9 cellular contexts compared by ENCODE assay signal in the genomic region with DNA sequence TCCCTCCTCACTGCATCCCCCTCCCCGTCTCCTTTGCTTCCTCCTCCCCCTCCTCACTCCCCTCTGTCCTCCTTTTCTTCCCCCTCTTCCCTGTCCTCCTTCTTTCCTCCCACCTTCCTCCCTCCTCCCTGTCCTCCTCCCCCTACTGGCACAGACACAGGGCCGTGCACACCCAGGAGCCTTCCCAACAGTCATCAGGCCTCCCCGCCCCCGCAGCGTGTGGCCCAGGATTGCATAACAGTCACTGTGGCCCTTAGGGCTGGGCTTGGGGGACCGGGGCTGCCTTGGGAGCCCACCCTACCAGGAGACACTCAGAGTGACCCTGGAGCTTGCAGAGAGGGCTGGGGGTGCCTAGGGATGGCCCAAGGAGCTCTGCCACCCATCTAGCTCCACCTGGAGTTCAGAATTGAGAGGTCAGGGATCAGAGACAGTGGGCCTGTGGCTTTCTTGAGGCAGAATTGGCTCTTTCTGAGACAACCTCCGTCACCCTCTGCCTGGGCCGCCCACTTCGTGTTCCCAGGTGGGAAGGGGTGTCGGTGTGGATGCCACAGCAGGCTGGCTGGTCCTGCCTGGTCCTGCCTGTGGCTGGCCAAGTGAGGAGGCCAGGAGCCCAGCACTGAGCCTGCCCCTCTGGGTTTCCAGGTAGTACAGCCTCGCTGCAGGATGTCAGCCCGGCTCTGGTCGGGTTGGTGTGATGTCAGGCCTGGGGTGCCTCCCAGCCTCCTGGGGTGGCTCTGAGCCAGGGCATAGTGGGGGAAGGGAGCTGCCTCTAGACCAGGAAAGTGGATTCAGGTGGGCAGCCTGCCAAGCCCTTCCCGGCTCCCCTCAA. TPM values are rescaled to one million over a fixed set of nuclear protein-coding genes. Genes with fewer than 3 reads are reported as not detected.
A peak's percentile ranks its signal among the peaks of the same experiment; 100 is the strongest.
DNase-seq lines count a peak whose midpoint lies in the region; ATAC-seq, FAIRE-seq and TF ChIP-seq lines count a peak whose summit lies in the region.
"Had no signal": no experiment of that assay in that cellular context is flagged by ENCODE, and none has a peak within 500 bp of the region (broad histone marks: within the 10 kb centered on the region; RNA-seq: fewer than 3 reads in every experiment).

No MANE protein-coding gene starts in this region.

- H3K9me3 ChIP-seq in A549 (no peaks in the 10 kb centered on the region), kidney (ENCODE audit: control insufficient read depth in 1 of 2, low read length in 2 of 2) (no peaks in the 10 kb centered on the region)

- H3K27me3 Mint-ChIP-seq in effector memory CD8-positive, alpha-beta T cell: no peaks in the 10 kb centered on the region

- peak; percentile 19 to 24; a peak in 3 of 6 replicates for ATAC-seq in A549
- peak; percentile 48 for ATAC-seq in GM21723 (IDR thresholded peaks at IDR 0.05; ENCODE audit: unreplicated experiment)
- ATAC-seq in effector memory CD8-positive, alpha-beta T cell (replicated peaks): no peak

- 81% methylated on average over 5 of the region's 14 CpGs for WGBS in A549 (ENCODE audit: missing lambda C conversion rate)

- no peak for TF ChIP-seq EP300 in A549 (IDR thresholded peaks at IDR 0.05)

- intact Hi-C loops in kidney (cut with DNase I): loop anchor here (10.0 kb wide), 1 partner anchor 78 kb away; no protein-coding TSS in a partner anchor

- no peaks in the 10 kb centered on the region for H3K4me1 Mint-ChIP-seq in effector memory CD8-positive, alpha-beta T cell (ENCODE audit: low read depth in 2 of 2)

- no peaks in the 10 kb centered on the region for H3K9me3 Mint-ChIP-seq in effector memory CD8-positive, alpha-beta T cell
- H3K9me3 Mint-ChIP-seq: activated naive CD4-positive, alpha-beta T cell treated with anti-CD3 and anti-CD28 coated beads, Interleukin-2, amount 10 ng/mL, durations not matched to agents 7 days and 5 days had no signal

- no peak overlapping the region for H3K4me3 ChIP-seq in A549
- no peak overlapping the region for H3K4me3 ChIP-seq in kidney (ENCODE audit: low read length in 2 of 2)

- FAIRE-seq in A549 (lab: Jason Lieb, UNC): no peak
- no peak for FAIRE-seq in kidney (lab: Jason Lieb, UNC)

- no peak overlapping the region for H3K4me3 Mint-ChIP-seq in effector memory CD8-positive, alpha-beta T cell
- H3K4me3 Mint-ChIP-seq: activated naive CD4-positive, alpha-beta T cell treated with anti-CD3 and anti-CD28 coated beads, Interleukin-2, amount 10 ng/mL, durations not matched to agents 7 days and 5 days had no signal

- no peaks in the 10 kb centered on the region for H3K36me3 ChIP-seq in kidney (ENCODE audit: control insufficient read depth in 1 of 2, insufficient read depth in 2 of 2, low read length in 2 of 2)

- TF ChIP-seq CTCF in A549 (IDR thresholded peaks at IDR 0.05) (no peak), kidney (IDR thresholded peaks at IDR 0.05; ENCODE audit: borderline replicate concordance, extremely low read depth, insufficient read depth) (no peak)

- H3K27ac ChIP-seq in A549: peak overlapping the region in 1 of 2 experiments; percentile 46; a peak in 1 of 6 replicates
- H3K27ac ChIP-seq in kidney (ENCODE audit: low read depth in 2 of 2, low read length in 2 of 2): no peak overlapping the region

- peak; percentile 7; the same call in 1 of the 2 replicates for TF ChIP-seq POLR2A in A549 (IDR thresholded peaks at IDR 0.05; ENCODE audit: low read length)

- no peak for TF ChIP-seq RAD21 in A549 (conservative IDR thresholded peaks at IDR 0.05 in 1 of 2, IDR thresholded peaks at IDR 0.05 in 1 of 2)

- H3K4me2 ChIP-seq in A549: no peak overlapping the region

- no peak overlapping the region for H3K27ac Mint-ChIP-seq in effector memory CD8-positive, alpha-beta T cell
- H3K27ac Mint-ChIP-seq: activated naive CD4-positive, alpha-beta T cell treated with anti-CD3 and anti-CD28 coated beads, Interleukin-2, amount 10 ng/mL, durations not matched to agents 7 days and 5 days had no signal

- DNase-seq in A549 (ENCODE audit: low read depth in 1 of 2, low spot score in 1 of 2) (no peak), SIG-M5 (lab: John Stamatoyannopoulos, UW) (peak; percentile 13), kidney (peak; percentile 82), NCI-H2196 (lab: John Stamatoyannopoulos, UW; ENCODE audit: unreplicated experiment) (no peak)
- no peak for DNase-seq in stimulated activated CD8-positive, alpha-beta memory T cell treated with anti-CD3 and anti-CD28 coated beads, Interleukin-4, amount 100 ng/mL, for 48 hours
- DNase-seq in effector memory CD8-positive, alpha-beta T cell: no peak
- DNase-seq in stimulated activated naive CD4-positive, alpha-beta T cell treated with Interleukin-2 at 50 U/mL for 16 hours (lab: John Stamatoyannopoulos, UW): no peak
- DNase-seq: activated naive CD4-positive, alpha-beta T cell treated with anti-CD3 and anti-CD28 coated beads, Interleukin-2, amount 10 ng/mL, durations not matched to agents 7 days and 5 days had no signal

- POLR2A ChIA-PET in A549 (lab: Yijun Ruan, JAX): interaction anchor here (0.5 kb wide), 1 partner anchor 261 kb away, joined by 6 read pairs; no protein-coding TSS in a partner anchor

- H3K4me1 ChIP-seq in A549 (peaks cover 21% of the 10 kb centered on the region), kidney (ENCODE audit: control insufficient read depth in 1 of 2, insufficient read depth in 1 of 2, low read depth in 1 of 2, low read length in 2 of 2) (peaks cover 0 to 3% of the 10 kb centered on the region in 2 donors)

- no peaks in the 10 kb centered on the region for H3K36me3 Mint-ChIP-seq in effector memory CD8-positive, alpha-beta T cell (ENCODE audit: insufficient read depth)
- H3K36me3 Mint-ChIP-seq: activated naive CD4-positive, alpha-beta T cell treated with anti-CD3 and anti-CD28 coated beads, Interleukin-2, amount 10 ng/mL, durations not matched to agents 7 days and 5 days had no signal

- no peak overlapping the region for H3K9ac ChIP-seq in kidney (ENCODE audit: low read length in 2 of 2)

- CTCF ChIA-PET in A549 (lab: Yijun Ruan, JAX): interaction anchor here (0.6 to 2.4 kb wide), 5 partner anchors 9 to 78 kb away, joined by 3 to 8 read pairs (median 3); no protein-coding TSS in a partner anchor

TF ChIP-seq in A549, 52 proteins besides CTCF, POLR2A, EP300 and RAD21:
- peak in 1 of 2 experiments; percentile 58; a peak in 2 of 4 replicates for TF ChIP-seq CEBPB (IDR thresholded peaks at IDR 0.05)
- TF ChIP-seq, protein P1, sequence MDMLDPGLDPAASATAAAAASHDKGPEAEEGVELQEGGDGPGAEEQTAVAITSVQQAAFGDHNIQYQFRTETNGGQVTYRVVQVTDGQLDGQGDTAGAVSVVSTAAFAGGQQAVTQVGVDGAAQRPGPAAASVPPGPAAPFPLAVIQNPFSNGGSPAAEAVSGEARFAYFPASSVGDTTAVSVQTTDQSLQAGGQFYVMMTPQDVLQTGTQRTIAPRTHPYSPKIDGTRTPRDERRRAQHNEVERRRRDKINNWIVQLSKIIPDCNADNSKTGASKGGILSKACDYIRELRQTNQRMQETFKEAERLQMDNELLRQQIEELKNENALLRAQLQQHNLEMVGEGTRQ (IDR thresholded peaks at IDR 0.05): no peak
- no peak for TF ChIP-seq ESRRA (IDR thresholded peaks at IDR 0.05; ENCODE audit: borderline replicate concordance, low read length)
- TF ChIP-seq TFCP2L1 (CRISPR knock-in tag; IDR thresholded peaks at IDR 0.05): no peak

RNA-seq across cellular contexts. Expression of gene SPI1, which starts 1.6 kb away (rescaled TPM):
- polyA plus RNA-seq in A549 (2011; rRNA removed) (not detected in 2 replicates), A549 (2017; fragmentation: RNase III; extraction: RNeasy Plus Mini Kit Qiagen cat#74134 plus additional on column Dnase treatment) (0.07 to 0.21 TPM (median 0.14 TPM) in 3 replicates), kidney (ENCODE audit: insufficient read depth, low read depth, low replicate concordance) (7.3 TPM)
- polyA plus RNA-seq in A549 (2012; cell fraction: cytosol; rRNA removed): 0.07 and 0.09 TPM in 2 replicates
- polyA plus RNA-seq in A549 (2012; cell fraction: nucleus; rRNA removed): 0.28 TPM in 1 of 2 replicates, not detected in the other
- polyA minus RNA-seq in A549 (2011; rRNA and poly(A)+ RNA removed): not detected in 2 replicates
- 39.8 TPM for total RNA-seq in kidney

RNA-seq across cellular contexts. Expression of gene MYBPC3, which starts 24.3 kb away (rescaled TPM):
- polyA plus RNA-seq in A549 (2011; rRNA removed) (0.06 and 0.07 TPM in 2 replicates), A549 (2017; fragmentation: RNase III; extraction: RNeasy Plus Mini Kit Qiagen cat#74134 plus additional on column Dnase treatment) (0.04 to 0.07 TPM (median 0.05 TPM) in 3 replicates), kidney (ENCODE audit: insufficient read depth, low read depth, low replicate concordance) (0.52 TPM)
- polyA plus RNA-seq in A549 (2012; cell fraction: cytosol; rRNA removed): 0.06 and 0.07 TPM in 2 replicates
- polyA plus RNA-seq in A549 (2012; cell fraction: nucleus; rRNA removed): 0.17 and 0.19 TPM in 2 replicates
- 0.05 TPM in 1 of 2 replicates, not detected in the other for polyA minus RNA-seq in A549 (2011; rRNA and poly(A)+ RNA removed)
- total RNA-seq in kidney: 0.19 TPM

RNA-seq across cellular contexts. Expression of gene SLC39A13, which starts 31.6 kb away (rescaled TPM):
- polyA plus RNA-seq in A549 (2011; rRNA removed) (10.8 and 11.7 TPM in 2 replicates), A549 (2017; fragmentation: RNase III; extraction: RNeasy Plus Mini Kit Qiagen cat#74134 plus additional on column Dnase treatment) (29.7 to 35.4 TPM (median 35.2 TPM) in 3 replicates), kidney (ENCODE audit: insufficient read depth, low read depth, low replicate concordance) (93.2 TPM)
- 29.6 and 43.5 TPM in 2 replicates for polyA plus RNA-seq in A549 (2012; cell fraction: cytosol; rRNA removed)
- 101 and 127 TPM in 2 replicates for polyA plus RNA-seq in A549 (2012; cell fraction: nucleus; rRNA removed)
- 7.3 and 7.7 TPM in 2 replicates for polyA minus RNA-seq in A549 (2011; rRNA and poly(A)+ RNA removed)
- total RNA-seq in kidney: 80.6 TPM

RNA-seq across cellular contexts. Expression of gene PSMC3, which starts 49.5 kb away (rescaled TPM):
- polyA plus RNA-seq in A549 (2011; rRNA removed) (201 and 283 TPM in 2 replicates), A549 (2017; fragmentation: RNase III; extraction: RNeasy Plus Mini Kit Qiagen cat#74134 plus additional on column Dnase treatment) (342 to 383 TPM (median 371 TPM) in 3 replicates), kidney (ENCODE audit: insufficient read depth, low read depth, low replicate concordance) (171 TPM)
- 199 and 231 TPM in 2 replicates for polyA plus RNA-seq in A549 (2012; cell fraction: cytosol; rRNA removed)
- 191 and 193 TPM in 2 replicates for polyA plus RNA-seq in A549 (2012; cell fraction: nucleus; rRNA removed)
- polyA minus RNA-seq in A549 (2011; rRNA and poly(A)+ RNA removed): 120 and 124 TPM in 2 replicates
- total RNA-seq in kidney: 103 TPM

Comparison
In these comparisons a context has a peak if more than half of its experiments do, and no peak if none do; other contexts are left out.
1. DNase-seq: peak in SIG-M5 (single experiment) and kidney (single experiment); none in A549 (0 of 2), NCI-H2196 (single experiment), stimulated activated CD8-positive, alpha-beta memory T cell treated with anti-CD3 and anti-CD28 coated beads, Interleukin-4, amount 100 ng/mL, for 48 hours (single experiment), effector memory CD8-positive, alpha-beta T cell (0 of 3) and stimulated activated naive CD4-positive, alpha-beta T cell treated with Interleukin-2 at 50 U/mL for 16 hours (single experiment).